In genomic region chr5:134127376-134127861, GRCh38 we compare ENCODE assay signal across 8 cellular contexts. TPM values are rescaled to one million over a fixed set of nuclear protein-coding genes. Genes with fewer than 3 reads are reported as not detected.
DNase-seq lines count a peak whose midpoint lies in the region; ATAC-seq and TF ChIP-seq lines count a peak whose summit lies in the region.

No MANE protein-coding gene starts in this region.

- H3K4me1 Mint-ChIP-seq in MCF 10A (ENCODE audit: insufficient read depth, unreplicated experiment) (peaks cover 18% of the 10 kb centered on the region), osteocyte (ENCODE audit: unreplicated experiment) (peaks cover 35% of the 10 kb centered on the region), HFFc6 (ENCODE audit: low read depth) (peaks cover 39% of the 10 kb centered on the region)

- H3K9me3 Mint-ChIP-seq in MCF 10A (ENCODE audit: unreplicated experiment) (no peaks in the 10 kb centered on the region), osteocyte (ENCODE audit: unreplicated experiment) (no peaks in the 10 kb centered on the region), HFFc6 (no peaks in the 10 kb centered on the region)

- H3K27me3 Mint-ChIP-seq in MCF 10A (ENCODE audit: insufficient read depth, unreplicated experiment): no peaks in the 10 kb centered on the region
- no peaks in the 10 kb centered on the region for H3K27me3 Mint-ChIP-seq in osteocyte (ENCODE audit: unreplicated experiment)
- peaks cover 2% of the 10 kb centered on the region for H3K27me3 Mint-ChIP-seq in HFFc6 (ENCODE audit: insufficient read depth)

- POLR2A ChIA-PET in MCF 10A (lab: Yijun Ruan, JAX): interaction anchor here (0.6 to 1.2 kb wide), 5 partner anchors 9 to 88 kb away, joined by 3 to 4 read pairs (median 3); no protein-coding TSS in a partner anchor

- BruUV-seq in MCF 10A (replicated peaks; lab: Mats Ljungman, UMichigan): no TSS peak

- H3K36me3 Mint-ChIP-seq in MCF 10A (ENCODE audit: insufficient read depth, unreplicated experiment) (peaks cover 27% of the 10 kb centered on the region), osteocyte (ENCODE audit: unreplicated experiment) (peaks cover 3% of the 10 kb centered on the region), HFFc6 (ENCODE audit: low read depth) (no peaks in the 10 kb centered on the region)

- H3K27ac Mint-ChIP-seq in MCF 10A (ENCODE audit: low read depth, unreplicated experiment) (no peak overlapping the region), osteocyte (ENCODE audit: unreplicated experiment) (no peak overlapping the region), HFFc6 (no peak overlapping the region)

- intact Hi-C loops in MCF 10A (cut with micrococcal nuclease): no loop called here

- ATAC-seq in GM19023 (IDR thresholded peaks at IDR 0.05; ENCODE audit: unreplicated experiment) (peak; percentile 54), HG02870 (IDR thresholded peaks at IDR 0.05; ENCODE audit: unreplicated experiment) (no peak)

- H3K4me3 Mint-ChIP-seq in MCF 10A (ENCODE audit: unreplicated experiment): no peak overlapping the region
- H3K4me3 Mint-ChIP-seq in osteocyte (ENCODE audit: unreplicated experiment): no peak overlapping the region
- H3K4me3 Mint-ChIP-seq in HFFc6: no peak overlapping the region

- TF ChIP-seq CTCF in MCF 10A (IDR thresholded peaks at IDR 0.05; ENCODE audit: unreplicated experiment) (no peak), osteocyte (IDR thresholded peaks at IDR 0.05) (no peak), HFFc6 (IDR thresholded peaks at IDR 0.05) (no peak)

- DNase-seq in HK-2 (ENCODE audit: unreplicated experiment) (peak; percentile 40), MCF 10A (ENCODE audit: unreplicated experiment) (peak; percentile 41), renal cortical epithelial cell (ENCODE audit: low read depth) (peak; percentile 36), GM19240 (ENCODE audit: insufficient read length, low spot score) (no peak), osteocyte (ENCODE audit: extremely low spot score, unreplicated experiment) (no peak), HFFc6 (no peak)

- CTCF ChIA-PET in MCF 10A (lab: Yijun Ruan, JAX): interaction anchor here (0.7 to 5.1 kb wide), 6 partner anchors 11 to 101 kb away, joined by 3 to 56 read pairs (median 4); no protein-coding TSS in a partner anchor

RNA-seq across cellular contexts. Expression of gene TCF7, which starts 12.9 kb away (rescaled TPM):
- total RNA-seq in MCF 10A (2022) (0.29 and 0.42 TPM in 2 replicates), renal cortical epithelial cell (1.0 and 2.0 TPM in 2 replicates), osteocyte (0.57 and 0.67 TPM in 2 replicates)
- 1 to 10 TPM in 5 of 6 experiments, under 1 TPM in 1; 0.99 to 3.9 (median 3.2) TPM for total RNA-seq in HFFc6 (2021; fragmentation: NEBNext Ultra II Directional; extraction: Animal tissue kit (Norgen Biotek cat#: 25700))

RNA-seq across cellular contexts. Expression of gene SKP1, which starts 49.3 kb away (rescaled TPM):
- total RNA-seq in MCF 10A (2022): 415 and 488 TPM in 2 replicates
- total RNA-seq in renal cortical epithelial cell: 254 and 668 TPM in 2 replicates
- 320 and 333 TPM in 2 replicates for total RNA-seq in osteocyte
- total RNA-seq in HFFc6 (2021; fragmentation: NEBNext Ultra II Directional; extraction: Animal tissue kit (Norgen Biotek cat#: 25700)): 100 to 1,000 TPM; 419 to 474 (median 442) TPM

Comparison
In these comparisons a context has a peak if more than half of its experiments do, and no peak if none do; other contexts are left out.
1. DNase-seq: peak in HK-2 (single experiment), MCF 10A (single experiment) and renal cortical epithelial cell (single experiment); none in GM19240 (single experiment), osteocyte (single experiment) and HFFc6 (single experiment).